17 cellular contexts compared by ENCODE assay signal in genomic region chr14:99034711-99035171, GRCh38.
DNase-seq lines count a peak whose midpoint lies in the region; ATAC-seq and TF ChIP-seq lines count a peak whose summit lies in the region.
"Had no signal": no experiment of that assay in that cellular context is flagged by ENCODE, and none has a peak within 500 bp of the region (broad histone marks: within the 10 kb centered on the region; RNA-seq: fewer than 3 reads in every experiment).

No MANE protein-coding gene starts in this region.

- H3K4me3 ChIP-seq in DND-41 (ENCODE audit: low read depth in 1 of 2, low read length in 2 of 2) (no peak overlapping the region), NB4 (ENCODE audit: low read depth, low read length) (peak overlapping the region; percentile 83), retinal pigment epithelial cell (ENCODE audit: low read length) (no peak overlapping the region)
- H3K4me3 ChIP-seq: suprapubic skin had no signal

- H3K27ac Mint-ChIP-seq in dendritic cell treated with granulocyte-macrophage colony-stimulating factor and Interleukin-4, amounts not matched to agents 40 ng/mL and 50 ng/mL, for 4 days: peak overlapping the region; percentile 94
- no peak overlapping the region for H3K27ac Mint-ChIP-seq in T-helper 2 cell treated with Interferon-gamma antibody and Interleukin-4, amounts not matched to agents 5 μg/mL and 100 μg/mL, for 36 hours
- H3K27ac Mint-ChIP-seq: activated naive CD8-positive, alpha-beta T cell treated with anti-CD3 and anti-CD28 coated beads, Interleukin-2, amount 50 U/mL, for 24 hours had no signal

- H3K9me3 ChIP-seq in DND-41 (ENCODE audit: insufficient read depth, low read length, severe bottlenecking): no peaks in the 10 kb centered on the region
- H3K9me3 ChIP-seq: Caco-2, suprapubic skin had no signal

- no peak for ATAC-seq in DND-41 (ENCODE audit: insufficient read depth, low read depth)
- no peak for ATAC-seq in GM18868 (IDR thresholded peaks at IDR 0.05; ENCODE audit: unreplicated experiment)
- ATAC-seq: activated naive CD8-positive, alpha-beta T cell treated with anti-CD3 and anti-CD28 coated beads, Interleukin-2, amount 50 U/mL, for 24 hours had no signal

- H3K36me3 Mint-ChIP-seq in dendritic cell treated with granulocyte-macrophage colony-stimulating factor and Interleukin-4, amounts not matched to agents 40 ng/mL and 50 ng/mL, for 4 days (ENCODE audit: low read depth): peaks cover 7% of the 10 kb centered on the region
- no peaks in the 10 kb centered on the region for H3K36me3 Mint-ChIP-seq in T-helper 2 cell treated with Interferon-gamma antibody and Interleukin-4, amounts not matched to agents 5 μg/mL and 100 μg/mL, for 36 hours (ENCODE audit: low read depth)

- no peaks in the 10 kb centered on the region for H3K27me3 ChIP-seq in DND-41 (ENCODE audit: insufficient read depth, low read length, poor library complexity)
- H3K27me3 ChIP-seq: suprapubic skin had no signal

- no peaks in the 10 kb centered on the region for H3K4me1 ChIP-seq in DND-41 (ENCODE audit: insufficient read depth, low read length)
- H3K4me1 ChIP-seq: Caco-2 had no signal

- no peaks in the 10 kb centered on the region for H3K79me2 ChIP-seq in DND-41 (ENCODE audit: insufficient read depth, low read length)

- no peak overlapping the region for H3K4me2 ChIP-seq in DND-41 (ENCODE audit: insufficient read depth, low read length)

- H3K9me3 Mint-ChIP-seq in dendritic cell treated with granulocyte-macrophage colony-stimulating factor and Interleukin-4, amounts not matched to agents 40 ng/mL and 50 ng/mL, for 4 days: peaks cover 12% of the 10 kb centered on the region
- H3K9me3 Mint-ChIP-seq in T-helper 2 cell treated with Interferon-gamma antibody and Interleukin-4, amounts not matched to agents 5 μg/mL and 100 μg/mL, for 36 hours: peaks cover 3% of the 10 kb centered on the region

- intact Hi-C loops in dendritic cell treated with granulocyte-macrophage colony-stimulating factor and Interleukin-4, amounts not matched to agents 40 ng/mL and 50 ng/mL, for 4 days (cut with micrococcal nuclease): loop anchor here (5.0 to 10.0 kb wide), 3 partner anchors 77 to 1490 kb away; partner anchors contain the start of genes CCNK and SETD3

- H3K4me1 Mint-ChIP-seq in dendritic cell treated with granulocyte-macrophage colony-stimulating factor and Interleukin-4, amounts not matched to agents 40 ng/mL and 50 ng/mL, for 4 days (ENCODE audit: low read depth): peaks cover 50% of the 10 kb centered on the region
- no peaks in the 10 kb centered on the region for H3K4me1 Mint-ChIP-seq in T-helper 2 cell treated with Interferon-gamma antibody and Interleukin-4, amounts not matched to agents 5 μg/mL and 100 μg/mL, for 36 hours (ENCODE audit: low read depth)
- H3K4me1 Mint-ChIP-seq: activated naive CD8-positive, alpha-beta T cell treated with anti-CD3 and anti-CD28 coated beads, Interleukin-2, amount 50 U/mL, for 24 hours had no signal

- peak overlapping the region; percentile 32 for H3K4me3 Mint-ChIP-seq in dendritic cell treated with granulocyte-macrophage colony-stimulating factor and Interleukin-4, amounts not matched to agents 40 ng/mL and 50 ng/mL, for 4 days
- no peak overlapping the region for H3K4me3 Mint-ChIP-seq in T-helper 2 cell treated with Interferon-gamma antibody and Interleukin-4, amounts not matched to agents 5 μg/mL and 100 μg/mL, for 36 hours
- H3K4me3 Mint-ChIP-seq: activated naive CD8-positive, alpha-beta T cell treated with anti-CD3 and anti-CD28 coated beads, Interleukin-2, amount 50 U/mL, for 24 hours; neural crest cell had no signal

- TF ChIP-seq CTCF in DND-41 (IDR thresholded peaks at IDR 0.05; ENCODE audit: borderline replicate concordance, extremely low read depth, low read length, poor library complexity, severe bottlenecking) (peak; percentile 20), NB4 (IDR thresholded peaks at IDR 0.05; ENCODE audit: low read depth, low read length) (peak; percentile 73), retinal pigment epithelial cell (conservative IDR thresholded peaks at IDR 0.05; ENCODE audit: low read depth, low read length) (peak; percentile 31)

- H3K27ac ChIP-seq in DND-41 (ENCODE audit: low read length): no peak overlapping the region

- H3K9ac ChIP-seq in DND-41 (ENCODE audit: low read depth, low read length): no peak overlapping the region

- no peak overlapping the region for H2AFZ ChIP-seq in DND-41 (ENCODE audit: low read depth, low read length)

- no peak for TF ChIP-seq POLR2A in NB4 (IDR thresholded peaks at IDR 0.05; ENCODE audit: extremely low read depth, insufficient read length)

- no peak for DNase-seq in DND-41
- peak; percentile 88 for DNase-seq in NB4 (ENCODE audit: low read depth)
- DNase-seq in retinal pigment epithelial cell (ENCODE audit: low read depth): no peak
- DNase-seq in NCI-H1694 (lab: John Stamatoyannopoulos, UW): no peak
- DNase-seq in T-helper 2 cell treated with Interferon-gamma antibody and Interleukin-4, amounts not matched to agents 5 μg/mL and 100 μg/mL, for 36 hours (ENCODE audit: low spot score): no peak
- DNase-seq: activated CD4-positive, alpha-beta T cell treated with anti-CD3 and anti-CD28 coated beads for 1 hour; activated naive CD8-positive, alpha-beta T cell treated with anti-CD3 and anti-CD28 coated beads, Interleukin-2, amount 50 U/mL, for 24 hours; Caco-2; NCI-H1105; NCI-H2171; NCI-H526 treated with DMSO at 0.1 percent for 48 hours; stimulated activated CD4-positive, alpha-beta T cell treated with anti-CD3 and anti-CD28 coated beads, Interleukin-12 subunit alpha, Interleukin-12 subunit beta, amount 100 ng/mL, for 4 hours; T-helper 9 cell had no signal

- no peaks in the 10 kb centered on the region for H3K36me3 ChIP-seq in DND-41 (ENCODE audit: insufficient read depth, low read length)
- H3K36me3 ChIP-seq: suprapubic skin had no signal

- no peaks in the 10 kb centered on the region for H3K27me3 Mint-ChIP-seq in dendritic cell treated with granulocyte-macrophage colony-stimulating factor and Interleukin-4, amounts not matched to agents 40 ng/mL and 50 ng/mL, for 4 days
- peaks cover 6% of the 10 kb centered on the region for H3K27me3 Mint-ChIP-seq in T-helper 2 cell treated with Interferon-gamma antibody and Interleukin-4, amounts not matched to agents 5 μg/mL and 100 μg/mL, for 36 hours (ENCODE audit: low read depth)
- H3K27me3 Mint-ChIP-seq: activated naive CD8-positive, alpha-beta T cell treated with anti-CD3 and anti-CD28 coated beads, Interleukin-2, amount 50 U/mL, for 24 hours had no signal

- H4K20me1 ChIP-seq in DND-41 (ENCODE audit: insufficient read depth, low read length): no peaks in the 10 kb centered on the region

Comparison
In these comparisons a context has a peak if more than half of its experiments do, and no peak if none do; other contexts are left out.
1. CTCF ChIP-seq: peak in every context shown above with its lines; median percentile 73 in NB4; 31 in retinal pigment epithelial cell; 20 in DND-41.